Comparison of ENCODE assay signal across 24 cellular contexts in genomic region chr13:27654816-27655215, GRCh38.
"Had no signal": no experiment of that assay in that cellular context is flagged by ENCODE, and none has a peak within 500 bp of the region (broad histone marks: within the 10 kb centered on the region; RNA-seq: fewer than 3 reads in every experiment).

No MANE protein-coding gene starts in this region.

- FAIRE-seq: kidney, small intestine, urothelium cell line had no signal

- H3K4me2 ChIP-seq: hepatocyte had no signal

- H3K9me3 ChIP-seq: tibial artery, upper lobe of right lung had no signal

- H3K36me3 ChIP-seq: ovary had no signal

- DNase-seq: kidney; left colon; left ventricle myocardium inferior; mesendoderm; naive B cell; natural killer cell; nephron progenitor cell; ovary; retina; right cardiac atrium; sigmoid colon; small intestine; spleen; stimulated activated CD4-positive, alpha-beta T cell treated with anti-CD3 and anti-CD28 coated beads, Interleukin-4, amount 100 ng/mL, for 24 hours; stimulated activated naive CD4-positive, alpha-beta T cell; tibial artery; trophoblast cell; upper lobe of right lung had no signal

- ATAC-seq: left colon; natural killer cell; right cardiac atrium; stimulated activated effector memory CD8-positive, alpha-beta T cell treated with anti-CD3 and anti-CD28 coated beads, Interleukin-12 subunit alpha, Interleukin-12 subunit beta, amount 100 ng/mL, for 72 hours; upper lobe of right lung had no signal

- H3K27me3 ChIP-seq: hepatocyte, ovary, sigmoid colon, spleen, suprapubic skin, tibial artery, upper lobe of right lung had no signal

- H3K4me1 ChIP-seq: spleen, tibial artery had no signal

- H3K27ac ChIP-seq: hepatocyte, left ventricle myocardium inferior, ovary, sigmoid colon, spleen, suprapubic skin, thoracic aorta, tibial artery, upper lobe of right lung had no signal

- H2AFZ ChIP-seq: hepatocyte had no signal

- H3K4me3 ChIP-seq: hepatocyte, left ventricle myocardium inferior, lung, ovary, sigmoid colon, spleen, suprapubic skin, thoracic aorta, tibial artery, upper lobe of right lung had no signal
